ENCODE assay signal across 19 cellular contexts in genomic region chr4:7717161-7717560, GRCh38.
DNase-seq lines count a peak whose midpoint lies in the region; ATAC-seq and TF ChIP-seq lines count a peak whose summit lies in the region.
"Had no signal": no experiment of that assay in that cellular context is flagged by ENCODE, and none has a peak within 500 bp of the region (broad histone marks: within the 10 kb centered on the region; RNA-seq: fewer than 3 reads in every experiment).

No MANE protein-coding gene starts in this region.

- H3K9me3 ChIP-seq in heart right ventricle, result peaks cover 0 to 8% (median 0%) of the 10 kb centered on the region in 11 donors
- peaks cover 0 to 6% (median 4%) of the 10 kb centered on the region in 11 experiments; a peak in 10 of 22 replicates for H3K9me3 ChIP-seq in BLaER1 treated with 17β-estradiol and CSF1 and Interleukin-3, amounts not matched to agents 10 nM and 100 nM (replicated peaks in 1 of 11)

- H3K27ac ChIP-seq in heart right ventricle, result no peak overlapping the region
- H3K27ac ChIP-seq in BLaER1 treated with 17β-estradiol and CSF1 and Interleukin-3, amounts not matched to agents 10 nM and 100 nM, result no peak overlapping the region

- no peak for ATAC-seq in left ventricle myocardium superior
- ATAC-seq in heart right ventricle, result no peak
- ATAC-seq in HG02610 (IDR thresholded peaks at IDR 0.05; ENCODE audit: unreplicated experiment), result no peak
- ATAC-seq: GM12878, GM23338, HCT116 had no signal

- WGBS in heart right ventricle, 2 donors, result 90 to 94% methylated on average over 11 of the region's 11 CpGs

- peaks cover 0 to 7% (median 4%) of the 10 kb centered on the region in 9 donors for H3K4me1 ChIP-seq in heart right ventricle
- H3K4me1 ChIP-seq in BLaER1 treated with 17β-estradiol and CSF1 and Interleukin-3, amounts not matched to agents 10 nM and 100 nM, result peaks cover 20 to 65% (median 41%) of the 10 kb centered on the region in 10 experiments

- intact Hi-C loops in left ventricle myocardium superior (cut with micrococcal nuclease) (no loop called here), heart right ventricle (cut with DNase I) (loop anchor here in 8 of 10 donors (5.0 to 10.0 kb wide), 5 partner anchors 252 to 525 kb away; partner anchors contain the start of gene SORCS2 (in 4 of the 8))

- in situ Hi-C loops in SK-MEL-5 (cut with HindIII; ENCODE audit: low pct_unique_long_range_greater_than_20kb, low sequenced_read_pairs), result no loop called here

- peaks cover 0 to 15% (median 0%) of the 10 kb centered on the region in 11 experiments; a peak in 1 of 22 replicates for H4K20me1 ChIP-seq in BLaER1 treated with 17β-estradiol and CSF1 and Interleukin-3, amounts not matched to agents 10 nM and 100 nM

- DNase-seq in left ventricle myocardium superior (peak; percentile 12), heart right ventricle (no peak), SK-MEL-5 (ENCODE audit: low read depth, low spot score) (peak; percentile 16), NCI-H524 treated with DMSO at 0.1 percent for 48 hours (lab: John Stamatoyannopoulos, UW) (no peak)
- no peak for DNase-seq in activated CD4-positive, alpha-beta T cell treated with anti-CD3 and anti-CD28 coated beads for 1 hour
- DNase-seq: 8988T; CD4-positive, alpha-beta T cell; CD8-positive, alpha-beta memory T cell; DMS 273 treated with DMSO at 0.1 percent for 48 hours; DMS79; EL; GDM1; H9; HFFc6 had no signal

- H3K27me3 ChIP-seq in heart right ventricle, result peaks cover 0 to 25% (median 12%) of the 10 kb centered on the region in 7 donors
- no peaks in the 10 kb centered on the region for H3K27me3 ChIP-seq in BLaER1 treated with 17β-estradiol and CSF1 and Interleukin-3, amounts not matched to agents 10 nM and 100 nM

- H3K4me2 ChIP-seq in BLaER1 treated with 17β-estradiol and CSF1 and Interleukin-3, amounts not matched to agents 10 nM and 100 nM, result peak overlapping the region in 10 of 11 experiments; percentile 2 to 93 (median 31); a peak in 15 of 22 replicates
- H3K4me2 ChIP-seq: GM23338 had no signal

- no peak overlapping the region for H3K9ac ChIP-seq in BLaER1 treated with 17β-estradiol and CSF1 and Interleukin-3, amounts not matched to agents 10 nM and 100 nM

- no peak for TF ChIP-seq CTCF in heart right ventricle (IDR thresholded peaks at IDR 0.05)

- H3K4me3 ChIP-seq in heart right ventricle, result no peak overlapping the region
- H3K4me3 ChIP-seq in BLaER1 treated with 17β-estradiol and CSF1 and Interleukin-3, amounts not matched to agents 10 nM and 100 nM, result no peak overlapping the region
- H3K4me3 ChIP-seq: GM12878, GM23338 had no signal

- H3K36me3 ChIP-seq in heart right ventricle, result no peaks in the 10 kb centered on the region
- peaks cover 0 to 5% (median 0%) of the 10 kb centered on the region in 11 experiments; a peak in 3 of 22 replicates for H3K36me3 ChIP-seq in BLaER1 treated with 17β-estradiol and CSF1 and Interleukin-3, amounts not matched to agents 10 nM and 100 nM

Comparison
In these comparisons a context has a peak if more than half of its experiments do, and no peak if none do; other contexts are left out.
1. DNase-seq: peak in left ventricle myocardium superior (single experiment) and SK-MEL-5 (single experiment); none in heart right ventricle (0 of 2), activated CD4-positive, alpha-beta T cell treated with anti-CD3 and anti-CD28 coated beads for 1 hour (single experiment) and NCI-H524 treated with DMSO at 0.1 percent for 48 hours (single experiment).